In the genomic region with DNA sequence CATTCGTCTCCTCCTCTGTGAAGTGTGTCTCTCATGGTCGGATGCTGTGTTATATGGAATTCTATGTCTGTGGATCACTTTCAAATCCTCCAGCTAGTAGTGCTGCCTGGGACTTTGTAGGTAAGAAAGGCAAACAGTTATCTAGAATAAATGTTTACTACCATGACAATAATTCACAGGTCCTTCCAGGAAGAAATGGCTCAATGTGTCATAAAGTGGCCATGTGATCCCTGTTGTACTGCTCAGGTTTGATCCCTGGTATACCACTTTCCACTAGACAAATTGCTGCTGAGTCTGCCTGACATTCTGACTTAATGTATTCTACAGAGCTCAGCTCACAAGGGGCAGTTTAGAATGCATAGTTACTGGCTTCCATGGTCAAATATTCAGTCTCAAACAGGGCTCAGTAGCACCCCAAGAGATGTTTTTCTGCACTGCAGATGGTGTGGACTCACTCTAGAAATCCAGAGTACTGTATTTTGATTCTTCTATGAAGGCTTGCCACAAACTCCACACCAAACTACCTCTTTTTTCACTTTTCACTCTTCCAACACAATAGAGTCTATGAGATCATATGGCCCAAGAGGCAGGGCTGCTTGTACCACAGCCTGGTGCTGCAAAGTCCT, we compare ENCODE assay signal across 12 cellular contexts. TPM values are rescaled to one million over a fixed set of nuclear protein-coding genes. Genes with fewer than 3 reads are reported as not detected.
DNase-seq lines count a peak whose midpoint lies in the region; ATAC-seq and TF ChIP-seq lines count a peak whose summit lies in the region.
"Had no signal": no experiment of that assay in that cellular context is flagged by ENCODE, and none has a peak within 500 bp of the region (broad histone marks: within the 10 kb centered on the region; RNA-seq: fewer than 3 reads in every experiment).

No MANE protein-coding gene starts in this region.

- H3K27ac ChIP-seq in neuronal stem cell (replicated peaks; ENCODE audit: low read length): no peak overlapping the region
- H3K27ac ChIP-seq: parathyroid adenoma, suprapubic skin had no signal

- H3K9me3 ChIP-seq in mucosa of descending colon: no peaks in the 10 kb centered on the region
- H3K9me3 ChIP-seq in neuronal stem cell (replicated peaks in 1 of 2; ENCODE audit: control insufficient read depth in 2 of 2, insufficient read depth in 1 of 2, low read depth in 1 of 2, low read length in 2 of 2): no peaks in the 10 kb centered on the region
- H3K9me3 ChIP-seq: suprapubic skin had no signal

- no peak overlapping the region for H2BK12ac ChIP-seq in neuronal stem cell (ENCODE audit: low read length)

- H3K79me1 ChIP-seq in neuronal stem cell (ENCODE audit: low read depth, low read length): no peaks in the 10 kb centered on the region

- intact Hi-C loops in mucosa of descending colon (cut with DNase I, micrococcal nuclease): no loop called here

- H3K4me2 ChIP-seq in neuronal stem cell (ENCODE audit: insufficient read depth, low read length, poor library complexity, severe bottlenecking): no peak overlapping the region

- peaks cover 0 to 7% (median 0%) of the 10 kb centered on the region in 3 experiments for H3K27me3 ChIP-seq in neuronal stem cell (ENCODE audit: control insufficient read depth in 3 of 3, insufficient read depth in 3 of 3, low read depth in 1 of 3, low read length in 3 of 3)
- H3K27me3 ChIP-seq: suprapubic skin had no signal

- peak; percentile 73 for ATAC-seq in GM18498 (IDR thresholded peaks at IDR 0.05; ENCODE audit: unreplicated experiment)
- peak; percentile 67 for ATAC-seq in GM21576 (IDR thresholded peaks at IDR 0.05; ENCODE audit: unreplicated experiment)
- peak; percentile 95 for ATAC-seq in mucosa of descending colon
- ATAC-seq in esophagus mucosa: no peak
- ATAC-seq in HG03520 (IDR thresholded peaks at IDR 0.05; ENCODE audit: unreplicated experiment): no peak
- ATAC-seq: left ventricle myocardium superior had no signal

- H3K23ac ChIP-seq in neuronal stem cell (ENCODE audit: low read depth, low read length, poor library complexity): no peak overlapping the region

- H3K4me1 ChIP-seq in mucosa of descending colon (ENCODE audit: low read depth): peaks cover 6% of the 10 kb centered on the region
- no peaks in the 10 kb centered on the region for H3K4me1 ChIP-seq in neuronal stem cell (ENCODE audit: control insufficient read depth in 2 of 2, insufficient read depth in 1 of 2, low read depth in 1 of 2, low read length in 2 of 2)
- H3K4me1 ChIP-seq: parathyroid adenoma had no signal

- no peak overlapping the region for H3K4me3 ChIP-seq in mucosa of descending colon
- H3K4me3 ChIP-seq in neuronal stem cell (ENCODE audit: low read length in 2 of 2): no peak overlapping the region
- H3K4me3 ChIP-seq: suprapubic skin had no signal

- no peak overlapping the region for H2AFZ ChIP-seq in neuronal stem cell (ENCODE audit: low read length)
- H2AFZ ChIP-seq: parathyroid adenoma had no signal

- H4K91ac ChIP-seq in neuronal stem cell (ENCODE audit: low read depth, low read length, poor library complexity): no peak overlapping the region

- no peak overlapping the region for H4K8ac ChIP-seq in neuronal stem cell (ENCODE audit: low read depth, low read length)

- no peak overlapping the region for H2BK5ac ChIP-seq in neuronal stem cell (ENCODE audit: low read length)

- H3K36me3 ChIP-seq in mucosa of descending colon (ENCODE audit: low read depth): no peaks in the 10 kb centered on the region
- no peaks in the 10 kb centered on the region for H3K36me3 ChIP-seq in neuronal stem cell (replicated peaks in 1 of 2; ENCODE audit: control insufficient read depth in 2 of 2, insufficient read depth in 2 of 2, low read length in 2 of 2)
- H3K36me3 ChIP-seq: suprapubic skin had no signal

- peak; percentile 12 for DNase-seq in MV-4-11 (lab: John Stamatoyannopoulos, UW)
- DNase-seq in mucosa of descending colon: peak in 1 of 3 donors; percentile 54
- DNase-seq in neuronal stem cell (ENCODE audit: low spot score): no peak
- DNase-seq: activated B cell treated with CpG ODN at 0.5 μM for 24 hours, left ventricle myocardium superior, NCI-H2227 treated with DMSO at 0.1 percent for 48 hours had no signal

- WGBS in neuronal stem cell (ENCODE audit: extremely low coverage in 2 of 2, insufficient read length in 2 of 2, insufficient replicate concordance in 1 of 2), 2 donors: no CpG with 5 or more reads among the region's 2 CpGs

- H2AK5ac ChIP-seq in neuronal stem cell (ENCODE audit: low read depth, low read length): no peak overlapping the region

- H3K4ac ChIP-seq in neuronal stem cell (ENCODE audit: low read length): no peak overlapping the region

- H3K18ac ChIP-seq in neuronal stem cell (ENCODE audit: low read length): no peak overlapping the region

- H3K9ac ChIP-seq in neuronal stem cell (ENCODE audit: low read depth, low read length, poor library complexity): no peak overlapping the region
- H3K9ac ChIP-seq: parathyroid adenoma had no signal

- no peak overlapping the region for H3K14ac ChIP-seq in neuronal stem cell (ENCODE audit: low read length)

- H2BK120ac ChIP-seq in neuronal stem cell (ENCODE audit: low read depth, low read length): no peak overlapping the region

- TF ChIP-seq CTCF in mucosa of descending colon (IDR thresholded peaks at IDR 0.05): no peak

- no peak overlapping the region for H2BK15ac ChIP-seq in neuronal stem cell (ENCODE audit: low read length)

RNA-seq across cellular contexts. Expression of a gene that starts 21.8 kb away (rescaled TPM):
- under 1 TPM in 1 of 3 donors, not detected in 2; 0.60 TPM for total RNA-seq in mucosa of descending colon
- not detected for total RNA-seq in esophagus mucosa
- polyA plus RNA-seq in neuronal stem cell (2013, experiment 1 of 2): under 0.01 TPM
- polyA plus RNA-seq in neuronal stem cell (2013, experiment 2 of 2): 0.18 TPM
- total RNA-seq: activated B cell treated with CpG ODN at 0.5 μM for 24 hours, left ventricle myocardium superior, suprapubic skin had no signal

RNA-seq across cellular contexts. Expression of a gene that starts 35.7 kb away (rescaled TPM):
- total RNA-seq in mucosa of descending colon (1 to 10 TPM; 5.0 to 10.0 (median 9.3) TPM), esophagus mucosa (4.2 TPM)
- polyA plus RNA-seq in neuronal stem cell (2013, experiment 1 of 2): 3.7 TPM
- 3.9 TPM for polyA plus RNA-seq in neuronal stem cell (2013, experiment 2 of 2)

Comparison
In these comparisons a context has a peak if more than half of its experiments do, and no peak if none do; other contexts are left out.
1. ATAC-seq: peak in GM18498 (single experiment), GM21576 (single experiment) and mucosa of descending colon (single experiment); none in esophagus mucosa (single experiment) and HG03520 (single experiment).